ENCODE assay signal across 11 cellular contexts in genomic region chr9:94325583-94325982, GRCh38. TPM values are rescaled to one million over a fixed set of nuclear protein-coding genes. Genes with fewer than 3 reads are reported as not detected.
A peak's percentile ranks its signal among the peaks of the same experiment; 100 is the strongest.
DNase-seq lines count a peak whose midpoint lies in the region; ATAC-seq, FAIRE-seq and TF ChIP-seq lines count a peak whose summit lies in the region.
"Not testable (repeated sequence)": the region's sequence is repeated elsewhere in the genome, so short reads cannot be mapped to it uniquely, and the experiment has no call there.
"Had no signal": no experiment of that assay in that cellular context is flagged by ENCODE, and none has a peak within 500 bp of the region (broad histone marks: within the 10 kb centered on the region; RNA-seq: fewer than 3 reads in every experiment).

No MANE protein-coding gene starts in this region.

- not testable (repeated sequence) for BruUV-seq in HCT116 (replicated peaks; lab: Mats Ljungman, UMichigan)

- not testable (repeated sequence) for H3K4me3 ChIP-seq in HCT116 (replicated peaks in 1 of 2; ENCODE audit: low read depth in 1 of 2, low read length in 2 of 2); small intestine (ENCODE audit: low read depth in 1 of 2, low read length in 2 of 2)

- CTCF ChIA-PET in HCT116 (lab: Charles Lee), result not testable (repeated sequence)

- H3K36me3 ChIP-seq in HCT116 (ENCODE audit: control insufficient read depth in 1 of 2, insufficient read depth in 2 of 2, low read length in 2 of 2); small intestine (ENCODE audit: control insufficient read depth in 2 of 2, insufficient read depth in 2 of 2, low read length in 2 of 2): not testable (repeated sequence)

- H3K9ac ChIP-seq in HCT116 (ENCODE audit: low read length), result not testable (repeated sequence)

- not testable (repeated sequence) for H3K4me2 ChIP-seq in HCT116 (ENCODE audit: low read length)

- WGBS in small intestine, 3 donors, result 30 to 60% (median 32%) methylated on average over 15 of the region's 16 CpGs

- TF ChIP-seq RAD21 in HCT116 (IDR thresholded peaks at IDR 0.05; ENCODE audit: low read depth), result not testable (repeated sequence)

- not testable (repeated sequence) for FAIRE-seq in small intestine (lab: Jason Lieb, UNC)

- intact Hi-C loops in CD14-positive monocyte (cut with micrococcal nuclease); HCT116 (cut with micrococcal nuclease); dendritic cell treated with granulocyte-macrophage colony-stimulating factor and Interleukin-4, amounts not matched to agents 40 ng/mL and 50 ng/mL, for 4 days (cut with micrococcal nuclease); left colon (cut with DNase I, micrococcal nuclease): not testable (repeated sequence)

- H3K9me3 Mint-ChIP-seq in CD14-positive monocyte; dendritic cell treated with granulocyte-macrophage colony-stimulating factor and Interleukin-4, amounts not matched to agents 40 ng/mL and 50 ng/mL, for 4 days; nephron progenitor cell: not testable (repeated sequence)

- not testable (repeated sequence) for TF ChIP-seq POLR2A in HCT116 (IDR thresholded peaks at IDR 0.05; ENCODE audit: borderline replicate concordance, extremely low read depth, insufficient read depth, insufficient read length)

- not testable (repeated sequence) for H3K27me3 Mint-ChIP-seq in CD14-positive monocyte (ENCODE audit: low read depth in 3 of 3); dendritic cell treated with granulocyte-macrophage colony-stimulating factor and Interleukin-4, amounts not matched to agents 40 ng/mL and 50 ng/mL, for 4 days; nephron progenitor cell (ENCODE audit: low read depth, poor library complexity)

- H3K27me3 ChIP-seq in HCT116 (ENCODE audit: insufficient read depth, low read length); small intestine (ENCODE audit: control insufficient read depth in 2 of 2, insufficient read depth in 2 of 2, low read length in 2 of 2): not testable (repeated sequence)

- not testable (repeated sequence) for H3K9me2 ChIP-seq in HCT116 (ENCODE audit: insufficient read depth)

- H3K4me1 Mint-ChIP-seq in CD14-positive monocyte; dendritic cell treated with granulocyte-macrophage colony-stimulating factor and Interleukin-4, amounts not matched to agents 40 ng/mL and 50 ng/mL, for 4 days (ENCODE audit: low read depth); nephron progenitor cell: not testable (repeated sequence)

- not testable (repeated sequence) for H3K27ac Mint-ChIP-seq in CD14-positive monocyte, nephron progenitor cell
- peak overlapping the region; percentile 29 for H3K27ac Mint-ChIP-seq in dendritic cell treated with granulocyte-macrophage colony-stimulating factor and Interleukin-4, amounts not matched to agents 40 ng/mL and 50 ng/mL, for 4 days

- H3K79me2 ChIP-seq in HCT116 (ENCODE audit: insufficient read depth, low read length), result not testable (repeated sequence)

- POLR2A ChIA-PET in HCT116 (lab: Charles Lee), result not testable (repeated sequence)

- peak overlapping the region in 1 of 2 donors; percentile 35 for H3K4me3 Mint-ChIP-seq in CD14-positive monocyte
- not testable (repeated sequence) for H3K4me3 Mint-ChIP-seq in dendritic cell treated with granulocyte-macrophage colony-stimulating factor and Interleukin-4, amounts not matched to agents 40 ng/mL and 50 ng/mL, for 4 days; nephron progenitor cell

- H3K4me1 ChIP-seq in HCT116 (ENCODE audit: control insufficient read depth in 1 of 2, insufficient read depth in 2 of 2, low read length in 2 of 2); small intestine (ENCODE audit: control insufficient read depth in 2 of 2, insufficient read depth in 1 of 2, low read depth in 1 of 2, low read length in 1 of 2): not testable (repeated sequence)

- not testable (repeated sequence) for H3K9me3 ChIP-seq in HCT116 (ENCODE audit: control insufficient read depth in 1 of 2, insufficient read depth in 1 of 2, low read depth in 1 of 2, low read length in 2 of 2); small intestine (ENCODE audit: control insufficient read depth, low read depth)

- H3K36me3 Mint-ChIP-seq in CD14-positive monocyte; dendritic cell treated with granulocyte-macrophage colony-stimulating factor and Interleukin-4, amounts not matched to agents 40 ng/mL and 50 ng/mL, for 4 days (ENCODE audit: low read depth); nephron progenitor cell (ENCODE audit: low read depth): not testable (repeated sequence)

- ATAC-seq in HCT116 (peak; percentile 67; the same call in 1 of the 2 replicates), left colon (peak; percentile 40)

- RAD21 ChIA-PET in HCT116 (lab: Charles Lee; ENCODE audit: low non-redundant PET in 1 of 2, low total read pairs in 2 of 2, uncharacterized antibody in 2 of 2, unreplicated experiment in 2 of 2), result not testable (repeated sequence)

- not testable (repeated sequence) for TF ChIP-seq CTCF in CD14-positive monocyte (IDR thresholded peaks at IDR 0.05); HCT116 (IDR thresholded peaks at IDR 0.05 in 2 of 3, conservative IDR thresholded peaks at IDR 0.05 in 1 of 3; ENCODE audit: borderline replicate concordance in 1 of 3, insufficient read depth in 1 of 3, low read depth in 2 of 3, low read length in 2 of 3); nephron progenitor cell (IDR thresholded peaks at IDR 0.05)

- H3K27ac ChIP-seq in HCT116 (ENCODE audit: low read depth, low read length); small intestine (ENCODE audit: low read depth in 1 of 2, low read length in 1 of 2): not testable (repeated sequence)

- DNase-seq in CD14-positive monocyte (ENCODE audit: low spot score), result peak; percentile 45
- not testable (repeated sequence) for DNase-seq in HCT116 (ENCODE audit: low read depth, low spot score); left colon
- peak; percentile 8 for DNase-seq in nephron progenitor cell
- peak; percentile 11 for DNase-seq in small intestine

- H4K20me1 ChIP-seq in HCT116 (ENCODE audit: insufficient read depth), result not testable (repeated sequence)

- H2AFZ ChIP-seq in HCT116 (ENCODE audit: low read depth, low read length, poor library complexity, severe bottlenecking), result not testable (repeated sequence)

RNA-seq across cellular contexts. Expression of gene NUTM2F, which starts 2.9 kb away (rescaled TPM):
- not detected for polyA plus RNA-seq in CD14-positive monocyte
- not detected for total RNA-seq in HCT116 (2021; ENCODE audit: unreplicated experiment)
- polyA plus RNA-seq in HCT116 (2012), result not detected in 2 replicates
- total RNA-seq in left colon, result not detected
- polyA plus RNA-seq in small intestine, result not detected
- total RNA-seq: Caco-2; CD4-positive, CD25-positive, alpha-beta regulatory T cell; CD8-positive, alpha-beta T cell; HFFc6 had no signal
- polyA plus RNA-seq: A549; CD4-positive, CD25-positive, alpha-beta regulatory T cell had no signal
